In genomic region chr1:183822081-183822611, GRCh38 we compare ENCODE assay signal across 1 cellular context.
A peak's percentile ranks its signal among the peaks of the same experiment; 100 is the strongest.
TF ChIP-seq lines count a peak whose summit lies in the region.

No MANE protein-coding gene starts in this region.

TF ChIP-seq in SK-N-SH, 30 proteins besides CTCF, POLR2A, EP300 and RAD21 (continued from another document):
- TF ChIP-seq, protein P1, sequence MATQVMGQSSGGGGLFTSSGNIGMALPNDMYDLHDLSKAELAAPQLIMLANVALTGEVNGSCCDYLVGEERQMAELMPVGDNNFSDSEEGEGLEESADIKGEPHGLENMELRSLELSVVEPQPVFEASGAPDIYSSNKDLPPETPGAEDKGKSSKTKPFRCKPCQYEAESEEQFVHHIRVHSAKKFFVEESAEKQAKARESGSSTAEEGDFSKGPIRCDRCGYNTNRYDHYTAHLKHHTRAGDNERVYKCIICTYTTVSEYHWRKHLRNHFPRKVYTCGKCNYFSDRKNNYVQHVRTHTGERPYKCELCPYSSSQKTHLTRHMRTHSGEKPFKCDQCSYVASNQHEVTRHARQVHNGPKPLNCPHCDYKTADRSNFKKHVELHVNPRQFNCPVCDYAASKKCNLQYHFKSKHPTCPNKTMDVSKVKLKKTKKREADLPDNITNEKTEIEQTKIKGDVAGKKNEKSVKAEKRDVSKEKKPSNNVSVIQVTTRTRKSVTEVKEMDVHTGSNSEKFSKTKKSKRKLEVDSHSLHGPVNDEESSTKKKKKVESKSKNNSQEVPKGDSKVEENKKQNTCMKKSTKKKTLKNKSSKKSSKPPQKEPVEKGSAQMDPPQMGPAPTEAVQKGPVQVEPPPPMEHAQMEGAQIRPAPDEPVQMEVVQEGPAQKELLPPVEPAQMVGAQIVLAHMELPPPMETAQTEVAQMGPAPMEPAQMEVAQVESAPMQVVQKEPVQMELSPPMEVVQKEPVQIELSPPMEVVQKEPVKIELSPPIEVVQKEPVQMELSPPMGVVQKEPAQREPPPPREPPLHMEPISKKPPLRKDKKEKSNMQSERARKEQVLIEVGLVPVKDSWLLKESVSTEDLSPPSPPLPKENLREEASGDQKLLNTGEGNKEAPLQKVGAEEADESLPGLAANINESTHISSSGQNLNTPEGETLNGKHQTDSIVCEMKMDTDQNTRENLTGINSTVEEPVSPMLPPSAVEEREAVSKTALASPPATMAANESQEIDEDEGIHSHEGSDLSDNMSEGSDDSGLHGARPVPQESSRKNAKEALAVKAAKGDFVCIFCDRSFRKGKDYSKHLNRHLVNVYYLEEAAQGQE (IDR thresholded peaks at IDR 0.05; ENCODE audit: low read depth, low read length) = no peak
- TF ChIP-seq MEF2A (IDR thresholded peaks at IDR 0.05; ENCODE audit: borderline replicate concordance, low read depth) = no peak
- TF ChIP-seq IRF3 (IDR thresholded peaks at IDR 0.05; ENCODE audit: low read depth, low read length) = no peak
- TF ChIP-seq PBX3 (IDR thresholded peaks at IDR 0.05) = no peak
- no peak for TF ChIP-seq EZH2phosphoT487 (IDR thresholded peaks at IDR 0.05; ENCODE audit: borderline replicate concordance, low read depth)
- 0 out of 2 replicates have a peak, but pooled peaks have one; percentile 12 for TF ChIP-seq POLR2AphosphoS5 (IDR thresholded peaks at IDR 0.05; ENCODE audit: low read depth, low read length)
- peak; percentile 42; the same call in 1 of the 2 replicates for TF ChIP-seq TEAD4 (IDR thresholded peaks at IDR 0.05; ENCODE audit: borderline replicate concordance, insufficient read depth)
- TF ChIP-seq MXI1 (IDR thresholded peaks at IDR 0.05; ENCODE audit: low read depth, low read length) = no peak
- no peak for TF ChIP-seq MAX (IDR thresholded peaks at IDR 0.05; ENCODE audit: low read depth)
- TF ChIP-seq GATA2 (CRISPR knock-in tag; IDR thresholded peaks at IDR 0.05) = no peak
- TF ChIP-seq YY1 (IDR thresholded peaks at IDR 0.05; ENCODE audit: low read depth) = no peak
- TF ChIP-seq RFX5 (IDR thresholded peaks at IDR 0.05; ENCODE audit: low read length) = no peak
- TF ChIP-seq ELF1 (IDR thresholded peaks at IDR 0.05) = no peak
- no peak for TF ChIP-seq CHD2 (IDR thresholded peaks at IDR 0.05; ENCODE audit: low read length, partially characterized antibody)
- TF ChIP-seq TAF1 (IDR thresholded peaks at IDR 0.05; ENCODE audit: borderline replicate concordance, low read depth, low read length) = no peak
- no peak for TF ChIP-seq SIN3A (IDR thresholded peaks at IDR 0.05; ENCODE audit: borderline replicate concordance, low read depth, low read length)
- TF ChIP-seq FOXJ3 (CRISPR knock-in tag; IDR thresholded peaks at IDR 0.05) = no peak
- no peak for TF ChIP-seq NRF1 (IDR thresholded peaks at IDR 0.05; ENCODE audit: low read depth, low read length)
- TF ChIP-seq RCOR1 (IDR thresholded peaks at IDR 0.05; ENCODE audit: low read length) = no peak
- TF ChIP-seq GABPA (IDR thresholded peaks at IDR 0.05; ENCODE audit: low read depth) = no peak
- peak; percentile 33; the same call in 1 of the 2 replicates for TF ChIP-seq RXRA (IDR thresholded peaks at IDR 0.05; ENCODE audit: borderline replicate concordance, low read depth)
- no peak for TF ChIP-seq ZBTB33 (IDR thresholded peaks at IDR 0.05; ENCODE audit: borderline replicate concordance, low read depth)
- TF ChIP-seq FOSL2 (IDR thresholded peaks at IDR 0.05; ENCODE audit: borderline replicate concordance, low read depth) = peak; percentile 48; the same call in 1 of the 2 replicates
- peak; percentile 22; the same call in 1 of the 2 replicates for TF ChIP-seq JUND (IDR thresholded peaks at IDR 0.05)
- no peak for TF ChIP-seq SMC3 (IDR thresholded peaks at IDR 0.05; ENCODE audit: low read depth, low read length)
- peak; percentile 69 for TF ChIP-seq TCF12 (IDR thresholded peaks at IDR 0.05)
- TF ChIP-seq USF2 (IDR thresholded peaks at IDR 0.05; ENCODE audit: borderline replicate concordance, low read depth, low read length) = no peak
